ENCODE assay signal across 23 cellular contexts in the genomic region with DNA sequence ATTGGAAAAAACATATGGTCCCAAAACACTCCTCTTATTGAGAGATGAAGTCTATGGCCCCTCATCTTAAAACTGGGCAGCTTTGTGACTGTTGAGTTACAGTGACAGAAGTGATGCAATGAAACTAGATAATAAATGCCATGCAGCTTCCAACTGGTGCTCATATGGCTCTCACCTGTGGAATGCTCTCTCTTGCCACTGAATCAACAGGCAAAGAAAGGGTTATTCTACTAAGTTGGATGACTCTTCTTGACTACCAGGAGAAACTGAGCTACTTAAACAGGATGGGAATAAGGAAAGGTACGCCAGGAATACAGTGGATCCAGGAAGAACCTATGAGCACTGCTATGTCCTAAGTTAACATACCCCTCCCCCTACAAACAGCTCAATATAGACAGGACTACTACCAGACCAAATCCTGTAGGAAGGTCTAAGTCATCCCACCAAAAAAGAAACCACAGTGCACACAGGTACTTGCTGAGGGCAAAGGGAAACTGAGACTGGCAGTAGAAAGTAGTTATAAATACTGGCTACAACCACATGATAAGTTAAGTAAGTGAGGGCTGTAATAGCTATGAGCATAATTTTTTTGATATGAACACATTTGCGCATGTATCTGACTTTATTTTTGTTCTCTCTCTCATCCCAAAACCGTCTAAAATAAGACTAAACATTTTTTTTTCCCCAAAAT.
A peak's percentile ranks its signal among the peaks of the same experiment; 100 is the strongest.
DNase-seq lines count a peak whose midpoint lies in the region; ATAC-seq, FAIRE-seq and TF ChIP-seq lines count a peak whose summit lies in the region.
"Had no signal": no experiment of that assay in that cellular context is flagged by ENCODE, and none has a peak within 500 bp of the region (broad histone marks: within the 10 kb centered on the region; RNA-seq: fewer than 3 reads in every experiment).

No MANE protein-coding gene starts in this region.

- no peaks in the 10 kb centered on the region for H3K27me3 Mint-ChIP-seq in GM23338 (ENCODE audit: insufficient read depth, low read depth, poor library complexity)

- POLR2A ChIA-PET in H1 (lab: Charles Lee; ENCODE audit: partially characterized antibody) = interaction anchor here (0.6 to 1.3 kb wide), 2 partner anchors 14 to 15 kb away, joined by 3 to 5 read pairs; no protein-coding TSS in a partner anchor

- no peaks in the 10 kb centered on the region for H3K79me1 ChIP-seq in H1 (ENCODE audit: low read depth, low read length)

- H3K27ac Mint-ChIP-seq in GM23338 = no peak overlapping the region

- FAIRE-seq in GM19239 (lab: Jason Lieb, UNC) = peak; percentile 88
- no peak for FAIRE-seq in H1 (lab: Jason Lieb, UNC)
- FAIRE-seq: GM18507, TTC549 had no signal

- H3K4me3 ChIP-seq in GM23338 (no peak overlapping the region), H1 (ENCODE audit: extremely low read depth in 1 of 4, insufficient read depth in 2 of 4, low read depth in 3 of 4, low read length in 4 of 4) (no peak overlapping the region)

- TF ChIP-seq POLR2A in H1 (IDR thresholded peaks at IDR 0.05; ENCODE audit: control extremely low read depth in 1 of 2, low read depth in 2 of 2, low read length in 2 of 2) = no peak

- H3K56ac ChIP-seq in H1 (replicated peaks; ENCODE audit: insufficient read length, low read depth, low read length) = no peak overlapping the region

- CTCF ChIA-PET in H1 (lab: Charles Lee; ENCODE audit: partially characterized antibody) = interaction anchor here (0.7 to 1.2 kb wide), 2 partner anchors 183 to 1299 kb away, joined by 3 to 8 read pairs; no protein-coding TSS in a partner anchor

- no peak overlapping the region for H4K8ac ChIP-seq in H1 (ENCODE audit: extremely low read depth, insufficient read depth, low read length)

- H2BK20ac ChIP-seq in H1 (ENCODE audit: low read length) = no peak overlapping the region

- no peaks in the 10 kb centered on the region for H3K9me3 ChIP-seq in H1 (ENCODE audit: insufficient read depth in 2 of 2, low read depth in 1 of 2, low read length in 1 of 2)
- H3K9me3 ChIP-seq: Caco-2 had no signal

- H3K9me2 ChIP-seq in GM23338 (ENCODE audit: insufficient read depth) = no peaks in the 10 kb centered on the region

- no peak for TF ChIP-seq CTCF in GM23338 (conservative IDR thresholded peaks at IDR 0.05; ENCODE audit: low read depth in 2 of 2)
- TF ChIP-seq CTCF in H1 (IDR thresholded peaks at IDR 0.05; ENCODE audit: control extremely low read depth in 1 of 3, insufficient read depth in 1 of 3, low read depth in 1 of 3, low read length in 3 of 3) = no peak

- H3K27ac ChIP-seq in GM23338 (ENCODE audit: low read depth) = no peak overlapping the region
- no peak overlapping the region for H3K27ac ChIP-seq in H1 (ENCODE audit: low read depth, low read length)
- H3K27ac ChIP-seq: RWPE1 had no signal

- no peak overlapping the region for H3K18ac ChIP-seq in H1 (ENCODE audit: extremely low read depth, low read length)

- H4K20me1 ChIP-seq in GM23338 (replicated peaks; ENCODE audit: insufficient read depth) (no peaks in the 10 kb centered on the region), H1 (replicated peaks in 1 of 2; ENCODE audit: control insufficient read depth in 1 of 2, insufficient read depth in 2 of 2, low read length in 2 of 2) (no peaks in the 10 kb centered on the region)

- no peak for ATAC-seq in GM23338
- peak; percentile 49 for ATAC-seq in HG03045 (IDR thresholded peaks at IDR 0.05; ENCODE audit: unreplicated experiment)
- ATAC-seq in HG02798 (IDR thresholded peaks at IDR 0.05; ENCODE audit: poor library complexity, unreplicated experiment) = no peak
- no peak for ATAC-seq in HG03039 (IDR thresholded peaks at IDR 0.05; ENCODE audit: unreplicated experiment)
- ATAC-seq: PC-3, T-helper 17 cell had no signal

- no peak overlapping the region for H2BK12ac ChIP-seq in H1 (ENCODE audit: low read depth, low read length)

- peaks cover 19% of the 10 kb centered on the region for H3K4me1 Mint-ChIP-seq in GM23338
- H3K4me1 Mint-ChIP-seq: T-helper 17 cell had no signal

- H3K27me3 ChIP-seq in GM23338 (ENCODE audit: insufficient read depth) (no peaks in the 10 kb centered on the region), H1 (replicated peaks in 1 of 4; ENCODE audit: control insufficient read depth in 3 of 4, extremely low read depth in 1 of 4, insufficient read depth in 3 of 4, low read length in 3 of 4) (no peaks in the 10 kb centered on the region)

- H3K14ac ChIP-seq in H1 (ENCODE audit: insufficient read length) = no peak overlapping the region

- whole genome bisulfite sequencing in H1 (ENCODE audit: extremely low coverage in 1 of 2, insufficient coverage in 1 of 2, insufficient read length in 1 of 2, insufficient replicate concordance in 2 of 2, low coverage in 1 of 2, low lambda C conversion rate in 2 of 2, missing lambda C conversion rate in 1 of 2), 2 experiments = 90% methylated on average over 3 of the region's 3 CpGs; no CpG with 5 or more reads in 1 of the 2 experiments

- H3K23me2 ChIP-seq in H1 (ENCODE audit: low read depth, low read length) = no peaks in the 10 kb centered on the region

- peaks cover 34% of the 10 kb centered on the region for H3K79me2 ChIP-seq in GM23338 (replicated peaks; ENCODE audit: insufficient read depth)
- peaks cover 0 to 24% of the 10 kb centered on the region in 2 experiments; a peak in 2 of 4 replicates for H3K79me2 ChIP-seq in H1 (ENCODE audit: control insufficient read depth in 1 of 2, insufficient read depth in 2 of 2, low read length in 2 of 2)

- no peak for TF ChIP-seq RAD21 in H1 (IDR thresholded peaks at IDR 0.05 in 1 of 2, conservative IDR thresholded peaks at IDR 0.05 in 1 of 2; ENCODE audit: low read depth in 2 of 2, low read length in 2 of 2)

- H2BK15ac ChIP-seq in H1 (ENCODE audit: low read length) = no peak overlapping the region

- no peak overlapping the region for H4K5ac ChIP-seq in H1 (ENCODE audit: insufficient read length, low read depth, low read length)

- H3K36me3 ChIP-seq in GM23338 (ENCODE audit: insufficient read depth) = no peaks in the 10 kb centered on the region
- no peaks in the 10 kb centered on the region for H3K36me3 ChIP-seq in H1 (ENCODE audit: control insufficient read depth in 2 of 4, insufficient read depth in 4 of 4, low read length in 3 of 4)

- DNase-seq in GM19239 (ENCODE audit: insufficient read length, low spot score) (no peak), GM23338 (ENCODE audit: low spot score) (peak; percentile 3), H1 (ENCODE audit: low read depth in 1 of 2, low spot score in 2 of 2) (no peak), T-helper 2 cell (no peak)
- DNase-seq: ACHN, AML-193, Caco-2, DMS53, HCEC 1CT, KG1, NCI-H1048, NCI-H1436 treated with DMSO at 0.1 percent for 48 hours, NCI-H2029 treated with DMSO at 0.1 percent for 48 hours, NCI-H2171 treated with DMSO at 0.1 percent for 48 hours, NCI-H446 treated with DMSO at 0.1 percent for 48 hours, PC-3, T-helper 17 cell had no signal

- H3K4ac ChIP-seq in H1 (replicated peaks; ENCODE audit: insufficient read length, low read depth, low read length) = peak overlapping the region; percentile 89

- no peak for TF ChIP-seq EP300 in H1 (IDR thresholded peaks at IDR 0.05; ENCODE audit: borderline replicate concordance in 1 of 2, low read depth in 2 of 2, low read length in 2 of 2)

- no peak overlapping the region for H3K9ac ChIP-seq in H1 (replicated peaks in 1 of 4; ENCODE audit: extremely low read depth in 1 of 4, low read depth in 3 of 4, low read length in 3 of 4)

- no peak overlapping the region for H2BK120ac ChIP-seq in H1 (replicated peaks; ENCODE audit: low read depth, low read length)

- H2BK5ac ChIP-seq in H1 (ENCODE audit: low read depth, low read length) = no peak overlapping the region

- H3K9me3 Mint-ChIP-seq in GM23338 = peaks cover 11% of the 10 kb centered on the region; the same call in 2 of the 3 replicates

- H3K4me2 ChIP-seq in GM23338 = no peak overlapping the region
- no peak overlapping the region for H3K4me2 ChIP-seq in H1 (ENCODE audit: insufficient read depth in 1 of 2, low read depth in 2 of 2, low read length in 2 of 2)

- H2AFZ ChIP-seq in GM23338 = no peak overlapping the region
- H2AFZ ChIP-seq in H1 (ENCODE audit: low read length) = no peak overlapping the region

- H3F3A ChIP-seq in GM23338 (replicated peaks; ENCODE audit: low read depth) = no peaks in the 10 kb centered on the region

- no peak overlapping the region for H2AK5ac ChIP-seq in H1 (ENCODE audit: low read depth, low read length)

- no peak overlapping the region for H3K23ac ChIP-seq in H1 (ENCODE audit: insufficient read length)

- peaks cover 3% of the 10 kb centered on the region; the same call in 2 of the 3 replicates for H3K36me3 Mint-ChIP-seq in GM23338 (ENCODE audit: low read depth)

- no peak overlapping the region for H4K91ac ChIP-seq in H1 (replicated peaks; ENCODE audit: insufficient read length, low read length)

- H3K4me1 ChIP-seq in GM23338 (ENCODE audit: insufficient read depth) (peaks cover 10% of the 10 kb centered on the region; the same call in 1 of the 2 replicates), H1 (replicated peaks in 1 of 4; ENCODE audit: control insufficient read depth in 3 of 4, insufficient read depth in 4 of 4, low read length in 3 of 4) (peaks cover 0 to 3% (median 0%) of the 10 kb centered on the region in 4 experiments; a peak in 2 of 7 replicates)
- H3K4me1 ChIP-seq: Caco-2 had no signal

- H3K4me3 Mint-ChIP-seq in GM23338 = no peak overlapping the region
- H3K4me3 Mint-ChIP-seq: T-helper 17 cell had no signal

TF ChIP-seq in GM23338, 12 proteins besides CTCF, POLR2A, EP300 and RAD21 (continues in another document):
- TF ChIP-seq, protein P1, sequence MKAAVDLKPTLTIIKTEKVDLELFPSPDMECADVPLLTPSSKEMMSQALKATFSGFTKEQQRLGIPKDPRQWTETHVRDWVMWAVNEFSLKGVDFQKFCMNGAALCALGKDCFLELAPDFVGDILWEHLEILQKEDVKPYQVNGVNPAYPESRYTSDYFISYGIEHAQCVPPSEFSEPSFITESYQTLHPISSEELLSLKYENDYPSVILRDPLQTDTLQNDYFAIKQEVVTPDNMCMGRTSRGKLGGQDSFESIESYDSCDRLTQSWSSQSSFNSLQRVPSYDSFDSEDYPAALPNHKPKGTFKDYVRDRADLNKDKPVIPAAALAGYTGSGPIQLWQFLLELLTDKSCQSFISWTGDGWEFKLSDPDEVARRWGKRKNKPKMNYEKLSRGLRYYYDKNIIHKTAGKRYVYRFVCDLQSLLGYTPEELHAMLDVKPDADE (IDR thresholded peaks at IDR 0.05) = no peak

TF ChIP-seq in H1, 55 proteins besides CTCF, POLR2A, EP300 and RAD21:
- TF ChIP-seq CHD1 (IDR thresholded peaks at IDR 0.05; ENCODE audit: low read depth, low read length) (no peak), SP1 (IDR thresholded peaks at IDR 0.05; ENCODE audit: low read depth, low read length) (no peak), SIX5 (IDR thresholded peaks at IDR 0.05; ENCODE audit: low read depth, low read length) (no peak), CEBPB (IDR thresholded peaks at IDR 0.05; ENCODE audit: low read depth, low read length) (no peak)
TF ChIP-seq in H1: peak in this region for 0.
